1 cellular context compared by ENCODE assay signal in the genomic region with DNA sequence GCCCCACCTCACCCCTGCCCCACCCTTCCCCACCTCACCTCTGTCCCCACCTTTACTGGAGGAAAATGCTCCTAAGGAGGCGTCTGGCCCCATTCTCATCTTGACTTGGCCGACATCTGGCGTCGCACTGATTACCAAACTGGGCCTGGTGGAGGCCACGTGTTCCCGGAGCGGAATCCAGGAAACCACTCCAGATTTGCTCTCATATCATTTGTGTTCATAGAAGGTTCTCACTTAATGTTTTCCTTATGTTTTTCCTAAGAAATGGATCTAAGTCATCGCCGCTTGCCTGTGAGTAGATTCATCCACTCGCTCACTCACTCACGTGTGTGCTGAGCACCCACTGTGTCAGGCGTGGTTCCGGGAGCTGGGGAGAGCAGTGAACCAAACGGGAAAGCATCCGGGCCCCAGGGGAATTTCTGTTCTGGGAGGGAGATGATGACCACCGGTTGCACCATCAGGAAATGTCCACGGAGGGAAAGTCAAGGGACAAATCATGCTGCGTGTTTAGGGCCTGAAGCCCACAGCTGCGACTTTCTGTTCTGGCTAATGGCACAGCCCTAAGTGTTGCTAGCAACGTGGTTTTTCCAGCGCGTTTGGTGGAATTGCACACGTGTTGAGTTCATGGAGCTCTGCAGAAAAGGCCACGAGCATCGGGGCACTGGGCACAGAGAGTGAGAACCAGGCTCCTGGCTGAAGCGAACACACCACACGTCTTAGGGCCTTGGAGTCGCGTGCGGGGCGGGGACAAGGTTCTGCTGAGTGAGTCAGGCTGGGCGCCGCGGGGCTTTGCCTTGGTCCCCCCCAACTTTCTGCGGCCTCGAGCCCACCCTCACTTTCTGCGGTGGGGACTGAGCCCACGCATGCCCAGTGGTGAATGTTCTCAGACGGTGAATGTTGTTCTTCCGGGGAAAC.
TF ChIP-seq lines count a peak whose summit lies in the region.

No MANE protein-coding gene starts in this region.

TF ChIP-seq in liver, 16 proteins besides CTCF, POLR2A, EP300 and RAD21 (continued from another document):
- TF ChIP-seq, protein P1, sequence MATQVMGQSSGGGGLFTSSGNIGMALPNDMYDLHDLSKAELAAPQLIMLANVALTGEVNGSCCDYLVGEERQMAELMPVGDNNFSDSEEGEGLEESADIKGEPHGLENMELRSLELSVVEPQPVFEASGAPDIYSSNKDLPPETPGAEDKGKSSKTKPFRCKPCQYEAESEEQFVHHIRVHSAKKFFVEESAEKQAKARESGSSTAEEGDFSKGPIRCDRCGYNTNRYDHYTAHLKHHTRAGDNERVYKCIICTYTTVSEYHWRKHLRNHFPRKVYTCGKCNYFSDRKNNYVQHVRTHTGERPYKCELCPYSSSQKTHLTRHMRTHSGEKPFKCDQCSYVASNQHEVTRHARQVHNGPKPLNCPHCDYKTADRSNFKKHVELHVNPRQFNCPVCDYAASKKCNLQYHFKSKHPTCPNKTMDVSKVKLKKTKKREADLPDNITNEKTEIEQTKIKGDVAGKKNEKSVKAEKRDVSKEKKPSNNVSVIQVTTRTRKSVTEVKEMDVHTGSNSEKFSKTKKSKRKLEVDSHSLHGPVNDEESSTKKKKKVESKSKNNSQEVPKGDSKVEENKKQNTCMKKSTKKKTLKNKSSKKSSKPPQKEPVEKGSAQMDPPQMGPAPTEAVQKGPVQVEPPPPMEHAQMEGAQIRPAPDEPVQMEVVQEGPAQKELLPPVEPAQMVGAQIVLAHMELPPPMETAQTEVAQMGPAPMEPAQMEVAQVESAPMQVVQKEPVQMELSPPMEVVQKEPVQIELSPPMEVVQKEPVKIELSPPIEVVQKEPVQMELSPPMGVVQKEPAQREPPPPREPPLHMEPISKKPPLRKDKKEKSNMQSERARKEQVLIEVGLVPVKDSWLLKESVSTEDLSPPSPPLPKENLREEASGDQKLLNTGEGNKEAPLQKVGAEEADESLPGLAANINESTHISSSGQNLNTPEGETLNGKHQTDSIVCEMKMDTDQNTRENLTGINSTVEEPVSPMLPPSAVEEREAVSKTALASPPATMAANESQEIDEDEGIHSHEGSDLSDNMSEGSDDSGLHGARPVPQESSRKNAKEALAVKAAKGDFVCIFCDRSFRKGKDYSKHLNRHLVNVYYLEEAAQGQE (IDR thresholded peaks at IDR 0.05): no peak
TF ChIP-seq in liver: peak in this region for 0.
